ENCODE assay signal across 1 cellular context in the genomic region with DNA sequence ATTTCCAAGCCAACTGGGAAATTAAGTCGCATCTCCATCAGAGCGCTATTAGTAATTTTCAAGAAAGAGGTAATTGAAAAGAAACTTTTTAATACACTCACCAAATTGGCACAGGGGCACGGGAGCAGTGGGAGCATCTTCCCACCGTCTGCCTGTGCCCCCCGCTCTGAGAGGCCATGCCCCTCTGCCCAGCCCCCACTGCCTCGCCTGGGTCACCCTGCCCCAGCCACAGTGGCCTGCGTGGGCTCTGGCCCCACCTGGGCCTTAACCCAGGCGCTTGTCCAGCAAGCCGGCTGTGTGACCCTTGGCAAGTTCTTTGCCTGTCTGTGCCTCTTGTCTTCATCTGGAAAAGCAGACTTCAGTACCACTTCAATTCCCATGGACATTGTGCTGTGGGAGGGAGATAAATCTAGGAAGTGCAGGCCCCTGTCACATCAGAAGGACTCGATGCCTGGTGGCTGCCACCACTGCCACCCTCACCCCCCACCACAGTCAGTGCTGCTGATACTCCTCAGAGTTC.
TF ChIP-seq lines count a peak whose summit lies in the region.

No MANE protein-coding gene starts in this region.

TF ChIP-seq in HepG2, 621 proteins besides CTCF, POLR2A, EP300 and RAD21:
- TF ChIP-seq ZNF768 (CRISPR knock-in tag; IDR thresholded peaks at IDR 0.05) = peak; percentile 24; the same call in 1 of the 2 replicates
- TF ChIP-seq IRX3 (CRISPR knock-in tag; IDR thresholded peaks at IDR 0.05; ENCODE audit: borderline replicate concordance, low read depth) = no peak
